8 cellular contexts compared by ENCODE assay signal in the genomic region with DNA sequence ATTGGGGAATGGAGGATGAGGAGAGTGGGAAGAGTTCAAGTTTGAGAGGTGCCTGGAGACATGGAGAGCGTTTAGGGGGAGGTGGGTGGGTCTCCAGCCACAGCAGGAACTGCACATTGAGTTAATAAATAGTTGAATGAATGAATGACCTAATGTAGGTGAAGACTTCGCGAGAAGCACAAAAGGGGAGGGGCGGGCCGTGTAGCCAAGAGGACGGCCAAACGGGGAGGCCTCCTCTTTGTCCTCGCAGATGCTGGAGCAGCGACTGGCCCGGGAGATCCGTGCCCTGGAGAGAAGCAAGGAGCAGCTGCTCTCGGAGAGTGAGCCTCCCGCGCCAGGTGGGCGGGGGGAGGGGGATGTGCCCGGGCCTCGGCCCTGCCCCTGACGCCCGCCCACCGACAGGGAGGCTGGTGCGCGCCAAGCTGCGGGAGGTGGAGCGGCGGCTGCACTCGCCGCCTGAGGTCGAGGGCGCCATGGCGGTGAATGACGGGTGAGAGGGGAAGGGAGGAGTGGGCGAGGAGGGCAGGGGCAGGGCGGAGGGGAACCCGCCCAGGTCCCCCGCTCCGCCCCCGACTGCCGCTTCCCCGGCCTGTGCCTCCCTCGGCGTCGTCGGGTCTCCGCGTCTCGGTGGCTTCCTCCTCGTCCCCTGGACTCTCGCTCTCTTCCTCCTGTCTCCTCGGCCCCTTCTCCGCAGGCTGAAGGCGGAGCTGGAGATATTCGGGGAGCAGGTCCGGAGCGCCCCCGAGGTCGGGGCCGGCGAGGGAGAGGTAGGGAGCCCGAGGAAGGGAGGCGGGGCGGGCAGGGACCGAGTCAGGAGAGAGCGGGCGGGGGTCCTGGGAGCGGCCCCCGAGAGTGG. TPM values are rescaled to one million over a fixed set of nuclear protein-coding genes. Genes with fewer than 3 reads are reported as not detected.
A peak's percentile ranks its signal among the peaks of the same experiment; 100 is the strongest.
DNase-seq lines count a peak whose midpoint lies in the region; ATAC-seq and TF ChIP-seq lines count a peak whose summit lies in the region.

No MANE protein-coding gene starts in this region.

- peaks cover 9% of the 10 kb centered on the region for H3F3A ChIP-seq in neural progenitor cell (ENCODE audit: low read depth)

- H3K27ac ChIP-seq in neural progenitor cell: no peak overlapping the region
- peak overlapping the region; percentile 23 to 34 for H3K27ac ChIP-seq in thoracic aorta

- H2AFZ ChIP-seq in neural progenitor cell (replicated peaks): peak overlapping the region; percentile 58

- H3K4me3 ChIP-seq in BJ (ENCODE audit: low read depth, low read length) (peak overlapping the region; percentile 52), neural progenitor cell (peak overlapping the region; percentile 84), thoracic aorta (peak overlapping the region; percentile 81)

- peak overlapping the region; percentile 91 for H3K4me2 ChIP-seq in neural progenitor cell

- CTCF ChIA-PET in BJ (lab: Yijun Ruan, JAX): interaction anchor here (0.6 to 1.2 kb wide), 2 partner anchors 9 to 52 kb away, joined by 3 read pairs; no protein-coding TSS in a partner anchor

- peaks cover 4% of the 10 kb centered on the region for H3K9me3 Mint-ChIP-seq in neural progenitor cell

- H3K27me3 ChIP-seq in BJ (ENCODE audit: control insufficient read depth, insufficient read depth, low read length): no peaks in the 10 kb centered on the region
- no peaks in the 10 kb centered on the region for H3K27me3 ChIP-seq in neural progenitor cell
- H3K27me3 ChIP-seq in thoracic aorta (replicated peaks; ENCODE audit: insufficient read depth): no peaks in the 10 kb centered on the region

- POLR2A ChIA-PET in BJ (lab: Charles Lee): no interaction called here

- no peaks in the 10 kb centered on the region for H3K79me2 ChIP-seq in neural progenitor cell (ENCODE audit: low read depth)

- peaks cover 17% of the 10 kb centered on the region for H3K36me3 Mint-ChIP-seq in neural progenitor cell

- no peak for TF ChIP-seq POLR2A in erythroblast (IDR thresholded peaks at IDR 0.05; ENCODE audit: low read length)

- DNase-seq in BJ (ENCODE audit: low read depth) (no peak), GM19240 (ENCODE audit: insufficient read length, low spot score) (peak; percentile 32), NCI-H748 treated with DMSO at 0.1 percent for 48 hours (lab: John Stamatoyannopoulos, UW) (peak; percentile 61), erythroblast (lab: John Stamatoyannopoulos, UW) (peak; percentile 33 to 61), neural progenitor cell (ENCODE audit: low spot score) (peak; percentile 83), thoracic aorta (ENCODE audit: low spot score) (no peak)
- DNase-seq in activated CD8-positive, alpha-beta memory T cell treated with anti-CD3 and anti-CD28 coated beads, Interleukin-2, amount 50 U/mL, for 1 hour (ENCODE audit: extremely low read depth): peak; percentile 34

- peak overlapping the region; percentile 92 for H3K4me3 Mint-ChIP-seq in neural progenitor cell

- TF ChIP-seq CTCF in BJ (IDR thresholded peaks at IDR 0.05; ENCODE audit: insufficient read depth, low read depth, low read length): no peak
- no peak for TF ChIP-seq CTCF in neural progenitor cell (IDR thresholded peaks at IDR 0.05)
- TF ChIP-seq CTCF in thoracic aorta (IDR thresholded peaks at IDR 0.05): no peak

- H3K36me3 ChIP-seq in BJ (ENCODE audit: control insufficient read depth, insufficient read depth, low read length) (no peaks in the 10 kb centered on the region), neural progenitor cell (no peaks in the 10 kb centered on the region), thoracic aorta (no peaks in the 10 kb centered on the region)

- H3K4me1 Mint-ChIP-seq in neural progenitor cell: peaks cover 21% of the 10 kb centered on the region

- peak; percentile 76 for ATAC-seq in HG03432 (IDR thresholded peaks at IDR 0.05; ENCODE audit: unreplicated experiment)
- peak; percentile 21 for ATAC-seq in thoracic aorta (ENCODE audit: insufficient number of reproducible peaks, low FRiP score, low read depth)

- H4K20me1 ChIP-seq in neural progenitor cell (ENCODE audit: low read depth): no peaks in the 10 kb centered on the region

- H3K27me3 Mint-ChIP-seq in neural progenitor cell (ENCODE audit: insufficient read depth, low read depth): peaks cover 2% of the 10 kb centered on the region

- H3K27ac Mint-ChIP-seq in neural progenitor cell: peak overlapping the region; percentile 95

- H3K4me1 ChIP-seq in neural progenitor cell: peaks cover 5% of the 10 kb centered on the region
- peaks cover 2 to 5% of the 10 kb centered on the region in 2 donors for H3K4me1 ChIP-seq in thoracic aorta (ENCODE audit: control insufficient read depth in 1 of 2, low read depth in 2 of 2)

- H3K9me3 ChIP-seq in neural progenitor cell (ENCODE audit: low read depth) (no peaks in the 10 kb centered on the region), thoracic aorta (no peaks in the 10 kb centered on the region)

- H3K9ac ChIP-seq in neural progenitor cell: peak overlapping the region; percentile 30

RNA-seq across cellular contexts. Expression of a gene that starts 12.9 kb away (rescaled TPM):
- 0.31 and 0.44 TPM in 2 replicates for polyA plus RNA-seq in BJ (2011; rRNA removed)
- polyA minus RNA-seq in BJ (2011; rRNA and poly(A)+ RNA removed): not detected in 2 replicates
- total RNA-seq in neural progenitor cell (ENCODE audit: low replicate concordance) (2.5 and 4.2 TPM in 2 replicates), thoracic aorta (under 1 TPM in 1 of 2 donors, not detected in 1; 0.81 TPM)

RNA-seq across cellular contexts. Expression of a gene that starts 21.1 kb away (rescaled TPM):
- 9.3 and 17.3 TPM in 2 replicates for polyA plus RNA-seq in BJ (2011; rRNA removed)
- 9.1 and 14.9 TPM in 2 replicates for polyA minus RNA-seq in BJ (2011; rRNA and poly(A)+ RNA removed)
- total RNA-seq in neural progenitor cell (ENCODE audit: low replicate concordance) (9.1 and 10.8 TPM in 2 replicates), thoracic aorta (10 to 100 TPM; 21.8 to 42.5 TPM)

Comparison
In these comparisons a context has a peak if more than half of its experiments do, and no peak if none do; other contexts are left out.
1. DNase-seq: peak in GM19240 (single experiment), NCI-H748 treated with DMSO at 0.1 percent for 48 hours (single experiment), activated CD8-positive, alpha-beta memory T cell treated with anti-CD3 and anti-CD28 coated beads, Interleukin-2, amount 50 U/mL, for 1 hour (single experiment), erythroblast (2 of 2) and neural progenitor cell (single experiment); none in BJ (single experiment) and thoracic aorta (single experiment).
2. Peak in every context shown above with its lines, with median percentiles within 50 percentile points of each other: H3K4me3 ChIP-seq.